Comparison of ENCODE assay signal across 9 cellular contexts in the genomic region with DNA sequence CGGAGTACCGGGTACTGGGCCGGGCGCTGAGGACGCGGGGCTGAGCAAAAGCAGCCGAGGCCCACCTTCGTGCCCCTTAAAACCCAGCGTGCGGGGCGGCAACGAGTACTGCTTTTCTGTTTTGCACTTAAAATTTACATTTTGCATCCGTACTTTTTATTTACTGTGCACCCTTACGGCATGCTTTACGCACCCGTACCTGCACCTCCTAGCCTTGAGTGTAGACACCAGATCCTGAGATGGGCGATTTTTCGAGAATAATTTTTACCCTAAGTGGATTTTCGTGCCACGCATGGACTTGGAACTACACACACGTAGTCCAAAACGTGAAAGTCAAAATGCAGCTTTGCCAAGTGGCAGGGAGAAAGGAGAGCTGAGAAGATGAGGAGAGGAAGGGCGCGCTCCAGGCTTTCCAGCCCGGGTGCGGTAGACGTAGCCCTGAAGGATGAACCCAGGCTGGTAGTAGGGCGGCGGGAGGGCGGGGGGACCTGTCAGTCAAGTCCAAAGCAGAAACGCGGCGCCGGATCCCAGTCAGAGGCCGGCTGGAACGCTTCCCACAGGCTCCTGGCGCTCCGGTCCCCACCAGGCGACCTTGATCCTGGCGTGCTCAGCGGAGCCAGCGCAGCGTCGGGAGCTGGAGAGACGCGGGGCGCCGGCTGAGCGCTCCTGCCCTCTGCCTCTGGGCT. TPM values are rescaled to one million over a fixed set of nuclear protein-coding genes. Genes with fewer than 3 reads are reported as not detected.
DNase-seq lines count a peak whose midpoint lies in the region; ATAC-seq and TF ChIP-seq lines count a peak whose summit lies in the region.
"Had no signal": no experiment of that assay in that cellular context is flagged by ENCODE, and none has a peak within 500 bp of the region (broad histone marks: within the 10 kb centered on the region; RNA-seq: fewer than 3 reads in every experiment).

No MANE protein-coding gene starts in this region.

- H3K27ac Mint-ChIP-seq in T-helper 17 cell = no peak overlapping the region
- no peak overlapping the region for H3K27ac Mint-ChIP-seq in stimulated activated memory B cell treated with anti-CD40 and anti-IgM and Interleukin-4, amounts not matched to agents 10 μg/mL and 1 μg/mL and 100 μg/mL, for 72 hours

- no peaks in the 10 kb centered on the region for H3K36me3 ChIP-seq in iPS-20b (ENCODE audit: insufficient read depth, low read depth, low read length)

- H3K36me3 Mint-ChIP-seq in T-helper 17 cell (ENCODE audit: low read depth) = peaks cover 5% of the 10 kb centered on the region
- no peaks in the 10 kb centered on the region for H3K36me3 Mint-ChIP-seq in stimulated activated memory B cell treated with anti-CD40 and anti-IgM and Interleukin-4, amounts not matched to agents 10 μg/mL and 1 μg/mL and 100 μg/mL, for 72 hours

- no peak overlapping the region for H3K9ac ChIP-seq in iPS-20b (ENCODE audit: low read depth, low read length)

- peaks cover 54% of the 10 kb centered on the region for H3K27me3 Mint-ChIP-seq in T-helper 17 cell
- peaks cover 77% of the 10 kb centered on the region for H3K27me3 Mint-ChIP-seq in stimulated activated memory B cell treated with anti-CD40 and anti-IgM and Interleukin-4, amounts not matched to agents 10 μg/mL and 1 μg/mL and 100 μg/mL, for 72 hours

- no peak overlapping the region for H3K27ac ChIP-seq in iPS-20b (ENCODE audit: low read length)

- DNase-seq in NCI-H187 (lab: John Stamatoyannopoulos, UW) (peak; percentile 45 to 55), NCI-H187 treated with DMSO at 0.1 percent for 48 hours (lab: John Stamatoyannopoulos, UW) (no peak), T-helper 17 cell (no peak), foreskin fibroblast (no peak)
- DNase-seq in stimulated activated CD4-positive, alpha-beta T cell treated with anti-CD3 and anti-CD28 coated beads, Interleukin-12 subunit alpha, Interleukin-12 subunit beta, amount 100 ng/mL, for 4 hours = no peak

- H3K4me3 ChIP-seq in iPS-20b (ENCODE audit: low read length) = peak overlapping the region; percentile 76
- H3K4me3 ChIP-seq in foreskin fibroblast (ENCODE audit: low read depth in 1 of 2, low read length in 2 of 2) = no peak overlapping the region

- TF ChIP-seq CTCF in foreskin fibroblast (IDR thresholded peaks at IDR 0.05; ENCODE audit: low read depth, low read length) = no peak

- H3K9me3 ChIP-seq in T-helper 17 cell (ENCODE audit: control insufficient read depth, low read length, poor library complexity, severe bottlenecking) (no peaks in the 10 kb centered on the region), iPS-20b (ENCODE audit: insufficient read depth, low read depth, low read length) (no peaks in the 10 kb centered on the region)

- no peak for ATAC-seq in T-helper 17 cell
- ATAC-seq in stimulated activated memory B cell treated with anti-CD40 and anti-IgM and Interleukin-4, amounts not matched to agents 10 μg/mL and 1 μg/mL and 100 μg/mL, for 72 hours = no peak
- ATAC-seq in HG02973 (IDR thresholded peaks at IDR 0.05; ENCODE audit: unreplicated experiment) = no peak

- H3K4me1 ChIP-seq in iPS-20b (ENCODE audit: insufficient read depth, low read length) = peaks cover 15% of the 10 kb centered on the region

- peak overlapping the region; percentile 68 for H3K4me3 Mint-ChIP-seq in T-helper 17 cell
- H3K4me3 Mint-ChIP-seq in stimulated activated memory B cell treated with anti-CD40 and anti-IgM and Interleukin-4, amounts not matched to agents 10 μg/mL and 1 μg/mL and 100 μg/mL, for 72 hours = peak overlapping the region; percentile 66

- H3K9me3 Mint-ChIP-seq in stimulated activated memory B cell treated with anti-CD40 and anti-IgM and Interleukin-4, amounts not matched to agents 10 μg/mL and 1 μg/mL and 100 μg/mL, for 72 hours = peaks cover 2% of the 10 kb centered on the region

- peaks cover 6% of the 10 kb centered on the region for H3K4me1 Mint-ChIP-seq in T-helper 17 cell
- H3K4me1 Mint-ChIP-seq in stimulated activated memory B cell treated with anti-CD40 and anti-IgM and Interleukin-4, amounts not matched to agents 10 μg/mL and 1 μg/mL and 100 μg/mL, for 72 hours = peaks cover 5% of the 10 kb centered on the region

- H3K27me3 ChIP-seq in iPS-20b (ENCODE audit: insufficient read depth, low read length) = peaks cover 87% of the 10 kb centered on the region

RNA-seq across cellular contexts. Expression of gene CBLN1, which starts 1.2 kb away (rescaled TPM):
- total RNA-seq in T-helper 17 cell = not detected
- total RNA-seq: lung microvascular endothelial cell had no signal

Comparison
In these comparisons a context has a peak if more than half of its experiments do, and no peak if none do; other contexts are left out.
1. DNase-seq: peak in NCI-H187 (2 of 2); none in NCI-H187 treated with DMSO at 0.1 percent for 48 hours (single experiment), T-helper 17 cell (0 of 3), stimulated activated CD4-positive, alpha-beta T cell treated with anti-CD3 and anti-CD28 coated beads, Interleukin-12 subunit alpha, Interleukin-12 subunit beta, amount 100 ng/mL, for 4 hours (single experiment) and foreskin fibroblast (0 of 2).